26 cellular contexts compared by ENCODE assay signal in the genomic region with DNA sequence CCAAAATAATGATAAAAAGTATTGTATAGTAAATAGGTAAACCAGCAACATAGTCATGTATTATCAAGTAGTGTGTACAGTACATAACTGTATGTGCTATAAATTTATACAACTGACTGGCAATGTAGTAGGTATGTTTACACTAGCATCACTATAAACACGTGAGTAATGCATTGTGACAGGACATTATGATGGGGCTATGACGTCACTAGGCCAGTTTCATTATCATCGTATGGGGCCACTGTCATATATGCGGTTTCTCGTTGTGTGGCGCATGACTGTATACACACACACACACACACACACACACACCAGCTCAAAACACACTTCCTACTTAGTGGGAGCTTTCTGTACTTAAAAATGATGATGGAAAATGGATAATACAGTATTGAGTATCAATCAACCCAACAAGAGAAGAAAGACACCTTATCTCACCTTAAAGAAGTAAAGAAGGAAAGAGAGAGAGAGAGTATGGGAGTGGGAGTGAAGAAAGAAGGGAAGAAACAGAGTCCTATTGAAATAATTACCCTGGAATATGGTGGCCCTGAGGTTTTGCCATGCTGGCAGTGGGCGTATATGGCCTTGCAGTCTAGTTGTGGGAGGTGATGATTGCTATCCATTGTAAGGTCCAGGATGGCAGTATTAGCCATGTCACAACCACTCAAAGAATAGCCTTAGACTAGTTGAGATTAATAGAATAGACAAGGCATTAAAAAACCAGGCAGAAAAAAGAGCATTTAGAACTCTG.
"Had no signal": no experiment of that assay in that cellular context is flagged by ENCODE, and none has a peak within 500 bp of the region (broad histone marks: within the 10 kb centered on the region; RNA-seq: fewer than 3 reads in every experiment).

No MANE protein-coding gene starts in this region.

- H3K4me3 ChIP-seq: coronary artery, dorsolateral prefrontal cortex, heart left ventricle had no signal

- H3K27ac ChIP-seq: brain microvascular endothelial cell, coronary artery, dorsolateral prefrontal cortex, heart left ventricle, WERI-Rb-1 had no signal

- H3K9me3 ChIP-seq: heart left ventricle had no signal

- H3K36me3 ChIP-seq: brain microvascular endothelial cell, heart left ventricle, WERI-Rb-1 had no signal

- H3K4me1 ChIP-seq: heart left ventricle had no signal

- ATAC-seq: activated CD4-positive, CD25-positive, alpha-beta regulatory T cell treated with anti-CD3 and anti-CD28 coated beads, Interleukin-2, amount 50 U/mL, for 24 hours; activated naive CD4-positive, alpha-beta T cell treated with anti-CD3 and anti-CD28 coated beads, Interleukin-2, amount 50 U/mL, for 72 hours; activated T-cell treated with anti-CD3 and anti-CD28 coated beads, Interleukin-2, amount 50 U/mL, for 72 hours; esophagus mucosa; heart left ventricle had no signal

- H3K27me3 ChIP-seq: brain microvascular endothelial cell, dorsolateral prefrontal cortex, heart left ventricle had no signal

- FAIRE-seq: astrocyte, bronchial epithelial cell had no signal

- DNase-seq: activated B cell treated with CpG ODN at 0.5 μM for 24 hours; activated CD4-positive, alpha-beta memory T cell treated with anti-CD3 and anti-CD28 coated beads, Interleukin-2, amount 10 ng/mL, durations not matched to agents 7 days and 5 days; activated CD4-positive, alpha-beta T cell treated with anti-CD3 and anti-CD28 coated beads, Interleukin-2, amount 10 ng/mL, durations not matched to agents 24 days and 14 days; activated CD8-positive, alpha-beta memory T cell treated with anti-CD3 and anti-CD28 coated beads, Interleukin-2, amount 50 U/mL, for 48 hours; activated gamma-delta T cell; activated naive CD4-positive, alpha-beta T cell; activated naive CD4-positive, alpha-beta T cell treated with anti-CD3 and anti-CD28 coated beads, Interleukin-2, amount 10 ng/mL, durations not matched to agents 7 days and 5 days; activated naive CD8-positive, alpha-beta T cell treated with anti-CD3 and anti-CD28 coated beads, Interleukin-2, amount 10 ng/mL, durations not matched to agents 7 days and 5 days; activated T-cell treated with anti-CD3 and anti-CD28 coated beads for 4 hours; activated T-cell treated with anti-CD3 and anti-CD28 coated beads, Interleukin-2, amount 50 U/mL, for 24 hours; activated T-cell treated with anti-CD3 and anti-CD28 coated beads, Interleukin-2, amount 50 U/mL, for 72 hours; brain microvascular endothelial cell; dorsolateral prefrontal cortex; effector memory CD4-positive, alpha-beta T cell; endodermal cell; foreskin fibroblast; glutamatergic neuron; heart left ventricle; T1000; WERI-Rb-1 had no signal
